ENCODE assay signal across 1 cellular context in the genomic region with DNA sequence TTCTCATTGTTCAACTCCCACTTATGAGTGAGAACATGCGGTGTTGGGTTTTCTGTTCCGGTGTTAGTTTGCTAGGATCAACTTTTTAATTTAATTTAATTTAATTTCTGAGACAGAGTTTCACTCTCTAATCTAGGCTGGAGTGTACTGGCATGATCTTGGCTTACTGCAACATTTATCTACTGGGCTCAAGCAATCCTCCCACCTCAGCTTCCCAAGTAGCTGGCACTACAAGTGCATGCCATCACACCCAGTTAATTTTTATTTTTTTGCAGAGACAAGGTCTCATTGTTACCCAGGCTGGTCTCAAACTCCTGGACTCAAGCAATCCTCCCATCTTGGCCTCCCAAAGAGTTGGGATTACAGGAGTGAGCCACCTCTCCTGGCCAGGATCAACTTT.
TF ChIP-seq lines count a peak whose summit lies in the region.

No MANE protein-coding gene starts in this region.

TF ChIP-seq in GM23338, 12 proteins besides CTCF, POLR2A, EP300 and RAD21 (continued from another document):
- no peak for TF ChIP-seq ZNF462 (CRISPR knock-in tag; IDR thresholded peaks at IDR 0.05)
- TF ChIP-seq STAT1 (IDR thresholded peaks at IDR 0.05; ENCODE audit: unreplicated experiment) = no peak
- TF ChIP-seq ETS1 (IDR thresholded peaks at IDR 0.05) = no peak
- TF ChIP-seq NANOG (IDR thresholded peaks at IDR 0.05; ENCODE audit: borderline replicate concordance) = no peak
- TF ChIP-seq CREB1 (CRISPR knock-in tag; IDR thresholded peaks at IDR 0.05; ENCODE audit: low read depth) = no peak
- no peak for TF ChIP-seq EZH2phosphoT487 (IDR thresholded peaks at IDR 0.05; ENCODE audit: unreplicated experiment)
- TF ChIP-seq, protein P1, sequence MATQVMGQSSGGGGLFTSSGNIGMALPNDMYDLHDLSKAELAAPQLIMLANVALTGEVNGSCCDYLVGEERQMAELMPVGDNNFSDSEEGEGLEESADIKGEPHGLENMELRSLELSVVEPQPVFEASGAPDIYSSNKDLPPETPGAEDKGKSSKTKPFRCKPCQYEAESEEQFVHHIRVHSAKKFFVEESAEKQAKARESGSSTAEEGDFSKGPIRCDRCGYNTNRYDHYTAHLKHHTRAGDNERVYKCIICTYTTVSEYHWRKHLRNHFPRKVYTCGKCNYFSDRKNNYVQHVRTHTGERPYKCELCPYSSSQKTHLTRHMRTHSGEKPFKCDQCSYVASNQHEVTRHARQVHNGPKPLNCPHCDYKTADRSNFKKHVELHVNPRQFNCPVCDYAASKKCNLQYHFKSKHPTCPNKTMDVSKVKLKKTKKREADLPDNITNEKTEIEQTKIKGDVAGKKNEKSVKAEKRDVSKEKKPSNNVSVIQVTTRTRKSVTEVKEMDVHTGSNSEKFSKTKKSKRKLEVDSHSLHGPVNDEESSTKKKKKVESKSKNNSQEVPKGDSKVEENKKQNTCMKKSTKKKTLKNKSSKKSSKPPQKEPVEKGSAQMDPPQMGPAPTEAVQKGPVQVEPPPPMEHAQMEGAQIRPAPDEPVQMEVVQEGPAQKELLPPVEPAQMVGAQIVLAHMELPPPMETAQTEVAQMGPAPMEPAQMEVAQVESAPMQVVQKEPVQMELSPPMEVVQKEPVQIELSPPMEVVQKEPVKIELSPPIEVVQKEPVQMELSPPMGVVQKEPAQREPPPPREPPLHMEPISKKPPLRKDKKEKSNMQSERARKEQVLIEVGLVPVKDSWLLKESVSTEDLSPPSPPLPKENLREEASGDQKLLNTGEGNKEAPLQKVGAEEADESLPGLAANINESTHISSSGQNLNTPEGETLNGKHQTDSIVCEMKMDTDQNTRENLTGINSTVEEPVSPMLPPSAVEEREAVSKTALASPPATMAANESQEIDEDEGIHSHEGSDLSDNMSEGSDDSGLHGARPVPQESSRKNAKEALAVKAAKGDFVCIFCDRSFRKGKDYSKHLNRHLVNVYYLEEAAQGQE (IDR thresholded peaks at IDR 0.05; ENCODE audit: unreplicated experiment) = no peak
- no peak for TF ChIP-seq JUNB (IDR thresholded peaks at IDR 0.05; ENCODE audit: unreplicated experiment)
- TF ChIP-seq ZNF114 (CRISPR knock-in tag; IDR thresholded peaks at IDR 0.05) = no peak
- no peak for TF ChIP-seq EZH2 (IDR thresholded peaks at IDR 0.05; ENCODE audit: low read depth, unreplicated experiment)
- no peak for TF ChIP-seq ZNF331 (CRISPR knock-in tag; IDR thresholded peaks at IDR 0.05; ENCODE audit: low read depth)
